In genomic region chr18:9049495-9049809, GRCh38 we compare ENCODE assay signal across 19 cellular contexts.
"Had no signal": no experiment of that assay in that cellular context is flagged by ENCODE, and none has a peak within 500 bp of the region (broad histone marks: within the 10 kb centered on the region; RNA-seq: fewer than 3 reads in every experiment).

No MANE protein-coding gene starts in this region.

- H3K9me3 ChIP-seq: psoas muscle, right lobe of liver, thoracic aorta had no signal

- ATAC-seq: gastroesophageal sphincter; lower lobe of right lung; naive thymus-derived CD4-positive, alpha-beta T cell; psoas muscle; right lobe of liver had no signal

- H3K27ac ChIP-seq: dorsolateral prefrontal cortex, gastroesophageal sphincter, left ventricle myocardium inferior, lower lobe of right lung, psoas muscle, right lobe of liver, stomach, thoracic aorta had no signal

- H3K36me3 ChIP-seq: gastroesophageal sphincter, left ventricle myocardium inferior, lower lobe of right lung, right lobe of liver, stomach, thoracic aorta, transverse colon had no signal

- DNase-seq: cortex of kidney; dorsolateral prefrontal cortex; effector CD8-positive, alpha-beta T cell; glutamatergic neuron; islet precursor cell; left ventricle myocardium inferior; lower lobe of right lung; mesendoderm; naive thymus-derived CD4-positive, alpha-beta T cell; nephron progenitor cell; psoas muscle; retina; right lobe of liver; stimulated activated naive CD4-positive, alpha-beta T cell; stomach; substantia nigra; transverse colon had no signal

- H3K27me3 ChIP-seq: dorsolateral prefrontal cortex, gastroesophageal sphincter, right lobe of liver, stomach, transverse colon had no signal

- H3K4me1 ChIP-seq: left ventricle myocardium inferior, lower lobe of right lung, psoas muscle, right lobe of liver, stomach, transverse colon had no signal

- H3K4me3 ChIP-seq: dorsolateral prefrontal cortex, gastroesophageal sphincter, left ventricle myocardium inferior, lower lobe of right lung, psoas muscle, right lobe of liver, stomach, thoracic aorta, transverse colon had no signal
